In the genomic region with DNA sequence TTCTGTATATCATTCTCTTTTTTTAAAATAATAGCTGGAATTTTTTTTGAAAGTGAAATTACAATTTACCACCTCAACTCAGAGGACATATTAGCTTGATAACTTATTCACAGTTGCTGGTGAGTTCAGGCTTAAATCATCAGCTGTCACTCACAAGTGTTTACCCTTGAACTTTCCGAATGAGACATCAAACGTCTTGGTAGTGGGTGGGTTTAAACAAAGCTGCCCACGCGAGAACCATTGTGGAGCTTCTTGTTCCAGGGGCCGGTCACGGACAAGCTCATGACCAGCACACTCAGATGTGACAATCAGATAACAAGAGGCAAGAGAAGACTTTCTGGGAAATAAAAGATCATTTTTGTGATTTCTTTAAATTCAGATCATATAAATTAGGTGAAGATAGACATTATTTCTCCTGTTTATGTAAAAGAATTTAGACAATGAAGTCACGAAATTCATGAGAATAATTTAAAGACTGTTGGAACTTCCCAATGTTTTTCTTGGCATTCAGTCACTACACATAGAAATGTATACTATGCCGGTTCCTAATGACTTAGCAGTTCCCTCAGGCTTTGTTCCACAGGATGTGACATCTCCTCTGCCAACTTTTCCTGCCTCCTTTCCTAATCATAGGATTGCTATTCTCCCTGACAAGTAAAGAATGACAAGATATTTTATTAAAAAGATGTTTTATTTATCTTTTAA, we compare ENCODE assay signal across 8 cellular contexts. TPM values are rescaled to one million over a fixed set of nuclear protein-coding genes. Genes with fewer than 3 reads are reported as not detected.
DNase-seq lines count a peak whose midpoint lies in the region; ATAC-seq and TF ChIP-seq lines count a peak whose summit lies in the region.

No MANE protein-coding gene starts in this region.

- CTCF ChIA-PET in CD4-positive, alpha-beta T cell (lab: Charles Lee), result interaction anchor here (0.5 to 1.1 kb wide), 3 partner anchors 166 to 637 kb away, joined by 3 to 5 read pairs (median 5); a partner anchor contains a TSS

- H3K4me1 Mint-ChIP-seq in CD4-positive, alpha-beta T cell (ENCODE audit: low read depth), result peaks cover 24% of the 10 kb centered on the region

- no peak overlapping the region for H3K27ac ChIP-seq in CD4-positive, alpha-beta T cell (ENCODE audit: low read depth, low read length)
- H3K27ac ChIP-seq in cingulate gyrus (ENCODE audit: low read depth, low read length) (peak overlapping the region; percentile 43), muscle layer of colon (ENCODE audit: low read depth, low read length) (no peak overlapping the region)

- H3K27me3 ChIP-seq in CD4-positive, alpha-beta T cell (ENCODE audit: control insufficient read depth, insufficient read depth, low read length), result no peaks in the 10 kb centered on the region
- H3K27me3 ChIP-seq in Loucy (ENCODE audit: insufficient read depth, low read length, poor library complexity, severe bottlenecking) (no peaks in the 10 kb centered on the region), muscle layer of colon (ENCODE audit: control insufficient read depth in 1 of 2, insufficient read depth in 2 of 2, low read length in 2 of 2) (no peaks in the 10 kb centered on the region)

- H3K36me3 ChIP-seq in Loucy (ENCODE audit: insufficient read depth, low read length), result no peaks in the 10 kb centered on the region
- no peaks in the 10 kb centered on the region for H3K36me3 ChIP-seq in muscle layer of colon (ENCODE audit: insufficient read depth, low read length)

- no peaks in the 10 kb centered on the region for H3K79me2 ChIP-seq in Loucy (ENCODE audit: insufficient read depth, low read length)

- no peak overlapping the region for H2AFZ ChIP-seq in Loucy (ENCODE audit: low read length)

- peak overlapping the region; percentile 54 for H3K4me2 ChIP-seq in Loucy (ENCODE audit: low read depth, low read length, poor library complexity, severe bottlenecking)

- H3K36me3 Mint-ChIP-seq in CD4-positive, alpha-beta T cell (ENCODE audit: low read depth), result peaks cover 6% of the 10 kb centered on the region

- POLR2A ChIA-PET in CD4-positive, alpha-beta T cell (lab: Charles Lee), result interaction anchor here (1.1 kb wide), 3 partner anchors 30 to 181 kb away, joined by 3 to 5 read pairs (median 3); a partner anchor contains a TSS

- H3K4me1 ChIP-seq in Loucy (ENCODE audit: insufficient read depth, low read length, poor library complexity, severe bottlenecking), result peaks cover 5% of the 10 kb centered on the region
- H3K4me1 ChIP-seq in muscle layer of colon (ENCODE audit: insufficient read depth, low read length), result peaks cover 54% of the 10 kb centered on the region

- H3F3A ChIP-seq in Loucy (ENCODE audit: low read depth), result no peaks in the 10 kb centered on the region

- no peaks in the 10 kb centered on the region for H3K9me2 ChIP-seq in Loucy (replicated peaks; ENCODE audit: low read depth, low read length)

- no peak for TF ChIP-seq CTCF in CD4-positive, alpha-beta T cell (IDR thresholded peaks at IDR 0.05)
- TF ChIP-seq CTCF in Loucy (conservative IDR thresholded peaks at IDR 0.05; ENCODE audit: low read length), result no peak

- no peaks in the 10 kb centered on the region for H4K20me1 ChIP-seq in Loucy (ENCODE audit: insufficient read depth, low read length, poor library complexity, severe bottlenecking)

- no peak for DNase-seq in CD4-positive, alpha-beta T cell
- DNase-seq in effector CD8-positive, alpha-beta T cell (lab: John Stamatoyannopoulos, UW), result no peak
- DNase-seq in NCI-H526 (lab: John Stamatoyannopoulos, UW), result no peak

- H3K9ac ChIP-seq in Loucy (ENCODE audit: low read depth, low read length, poor library complexity, severe bottlenecking) (no peak overlapping the region), muscle layer of colon (ENCODE audit: low read length) (peak overlapping the region; percentile 13)

- H3K4me3 Mint-ChIP-seq in CD4-positive, alpha-beta T cell, result no peak overlapping the region

- no peak for ATAC-seq in CD4-positive, alpha-beta T cell (ENCODE audit: poor library complexity)
- ATAC-seq in GM19467 (IDR thresholded peaks at IDR 0.05; ENCODE audit: unreplicated experiment), result peak; percentile 38
- ATAC-seq in GM21526 (IDR thresholded peaks at IDR 0.05; ENCODE audit: low FRiP score, unreplicated experiment), result no peak

- peak overlapping the region; percentile 40 for H3K27ac Mint-ChIP-seq in CD4-positive, alpha-beta T cell

- no peaks in the 10 kb centered on the region for H3K9me3 Mint-ChIP-seq in CD4-positive, alpha-beta T cell

- no peaks in the 10 kb centered on the region for H3K9me3 ChIP-seq in CD4-positive, alpha-beta T cell (ENCODE audit: control insufficient read depth, low read length)
- H3K9me3 ChIP-seq in Loucy (ENCODE audit: insufficient read depth, low read depth, low read length), result no peaks in the 10 kb centered on the region
- H3K9me3 ChIP-seq in muscle layer of colon (ENCODE audit: low read length), result no peaks in the 10 kb centered on the region

- H3K27me3 Mint-ChIP-seq in CD4-positive, alpha-beta T cell, result no peaks in the 10 kb centered on the region

- intact Hi-C loops in CD4-positive, alpha-beta T cell (cut with DNase I, micrococcal nuclease), result loop anchor here (1.0 to 5.0 kb wide), 5 partner anchors 17 to 616 kb away; no protein-coding TSS in a partner anchor

- H3K4me3 ChIP-seq in Loucy (ENCODE audit: low read length, poor library complexity, severe bottlenecking), result no peak overlapping the region
- peak overlapping the region; percentile 10 to 36 for H3K4me3 ChIP-seq in muscle layer of colon (ENCODE audit: low read depth in 1 of 2, low read length in 2 of 2)

RNA-seq across cellular contexts. Expression of a gene that starts 29.3 kb away (rescaled TPM):
- total RNA-seq in CD4-positive, alpha-beta T cell, result 10 to 100 TPM; 11.2 to 12.5 TPM

RNA-seq across cellular contexts. Expression of a gene that starts 29.4 kb away (rescaled TPM):
- 10 to 100 TPM; 26.6 to 33.2 TPM for total RNA-seq in CD4-positive, alpha-beta T cell
